Comparison of ENCODE assay signal across 8 cellular contexts in genomic region chr2:238239872-238240760, GRCh38. TPM values are rescaled to one million over a fixed set of nuclear protein-coding genes. Genes with fewer than 3 reads are reported as not detected.
A peak's percentile ranks its signal among the peaks of the same experiment; 100 is the strongest.
DNase-seq lines count a peak whose midpoint lies in the region; ATAC-seq and TF ChIP-seq lines count a peak whose summit lies in the region.

Gene HES6, minus strand, starts transcription at chr2:238240038. Its CDS starts 133 bp downstream, at chr2:238239905.

- peak; percentile 96 to 97 for TF ChIP-seq POLR2A in adrenal gland (IDR thresholded peaks at IDR 0.05)

- H3K4me3 ChIP-seq in GM12875 (ENCODE audit: low read depth, low read length) (peak within 1 kb of the TSS; percentile 53), adrenal gland (peak within 1 kb of the TSS in 2 of 4 donors; percentile 40 to 81), right atrium auricular region (peak within 1 kb of the TSS; percentile 49 to 76)

- DNase-seq in NCI-H1417 (lab: John Stamatoyannopoulos, UW) (peak; percentile 86 to 96 (median 95)), SW 1271 (lab: John Stamatoyannopoulos, UW) (peak; percentile 73 to 79), adrenal gland (peak; percentile 86 to 94 (median 89)), right atrium auricular region (ENCODE audit: low spot score) (peak; percentile 89), pulmonary artery endothelial cell (ENCODE audit: low read depth, low spot score) (peak; percentile 41), ureter (ENCODE audit: low spot score) (peak; percentile 85)

- peak; percentile 87 for ATAC-seq in HG02678 (IDR thresholded peaks at IDR 0.05; ENCODE audit: unreplicated experiment)

- no peaks in the 10 kb centered on the region for H3K36me3 ChIP-seq in adrenal gland (replicated peaks in 1 of 2)
- peaks cover 2% of the 10 kb centered on the region for H3K36me3 ChIP-seq in right atrium auricular region

- H3K9me3 ChIP-seq in adrenal gland (replicated peaks in 1 of 3) = no peaks in the 10 kb centered on the region
- H3K9me3 ChIP-seq in right atrium auricular region = no peaks in the 10 kb centered on the region

- TF ChIP-seq CTCF in GM12875 (IDR thresholded peaks at IDR 0.05; ENCODE audit: borderline replicate concordance, insufficient read depth, low read depth, low read length) (no peak), adrenal gland (IDR thresholded peaks at IDR 0.05) (no peak), right atrium auricular region (IDR thresholded peaks at IDR 0.05) (no peak)

- H3K27ac ChIP-seq in adrenal gland = peak within 1 kb of the TSS in 2 of 5 donors; percentile 33 to 69
- H3K27ac ChIP-seq in right atrium auricular region = peak within 1 kb of the TSS; percentile 54 to 74

- H3K27me3 ChIP-seq in adrenal gland (no peaks in the 10 kb centered on the region), right atrium auricular region (peaks cover 0 to 6% of the 10 kb centered on the region in 2 donors)

- intact Hi-C loops in adrenal gland (cut with DNase I) = no loop called here

- WGBS in adrenal gland, 4 donors = 1 to 2% (median 1%) methylated on average over 37 to 103 of the region's 104 CpGs

- H3K4me1 ChIP-seq in adrenal gland (replicated peaks in 1 of 2) (peaks cover 13 to 25% of the 10 kb centered on the region in 2 donors), right atrium auricular region (peaks cover 0 to 38% of the 10 kb centered on the region in 2 donors)

RNA-seq across cellular contexts. Expression of gene HES6, which starts in this region (rescaled TPM):
- total RNA-seq in adrenal gland (10 to 100 TPM in 6 of 8 donors, 1 to 10 TPM in 2; 7.5 to 21.6 (median 13.3) TPM), right atrium auricular region (1 to 10 TPM; 2.5 to 4.8 TPM), pulmonary artery endothelial cell (3.2 and 6.6 TPM in 2 replicates), ureter (3.4 TPM)
- 1 to 10 TPM; 4.3 to 9.2 (median 7.4) TPM for polyA plus RNA-seq in adrenal gland

Comparison
In these comparisons a context has a peak if more than half of its experiments do, and no peak if none do; other contexts are left out.
1. DNase-seq: peak in every context shown above with its lines; median percentile 95 in NCI-H1417; 89 in adrenal gland; 89 in right atrium auricular region; 85 in ureter; 76 in SW 1271; 41 in pulmonary artery endothelial cell.